Comparison of ENCODE assay signal across 22 cellular contexts in genomic region chr3:146464005-146464595, GRCh38. TPM values are rescaled to one million over a fixed set of nuclear protein-coding genes. Genes with fewer than 3 reads are reported as not detected.
DNase-seq lines count a peak whose midpoint lies in the region; ATAC-seq and TF ChIP-seq lines count a peak whose summit lies in the region.
"Had no signal": no experiment of that assay in that cellular context is flagged by ENCODE, and none has a peak within 500 bp of the region (broad histone marks: within the 10 kb centered on the region; RNA-seq: fewer than 3 reads in every experiment).

No MANE protein-coding gene starts in this region.

- H3K4me1 Mint-ChIP-seq in natural killer cell treated with Interleukin-12 subunit alpha and Interleukin-12 subunit beta and Interleukin-15 and Interleukin-18, amount 100 ng/mL, for 72 hours (ENCODE audit: low read depth in 2 of 2), result no peaks in the 10 kb centered on the region
- H3K4me1 Mint-ChIP-seq in natural killer cell (peaks cover 0 to 4% of the 10 kb centered on the region in 2 donors), T-helper 17 cell (no peaks in the 10 kb centered on the region), endodermal cell (no peaks in the 10 kb centered on the region)

- H3K4me2 ChIP-seq in fibroblast of lung (ENCODE audit: extremely low read depth, insufficient read depth, low read length) (no peak overlapping the region), OCI-LY7 (ENCODE audit: low read length) (no peak overlapping the region)

- H3K9me3 ChIP-seq in T-helper 17 cell (ENCODE audit: control insufficient read depth, low read length, poor library complexity, severe bottlenecking), result no peaks in the 10 kb centered on the region
- no peaks in the 10 kb centered on the region for H3K9me3 ChIP-seq in fibroblast of lung (ENCODE audit: control insufficient read depth, insufficient read depth, low read depth, low read length)
- H3K9me3 ChIP-seq in endodermal cell (ENCODE audit: control insufficient read depth, low read length), result no peaks in the 10 kb centered on the region
- no peaks in the 10 kb centered on the region for H3K9me3 ChIP-seq in OCI-LY7 (ENCODE audit: low read length)
- H3K9me3 ChIP-seq: Caco-2, gastroesophageal sphincter, pancreas had no signal

- CTCF ChIA-PET in OCI-LY7 (lab: Charles Lee; ENCODE audit: unreplicated experiment), result no interaction called here

- no peaks in the 10 kb centered on the region for H3K36me3 ChIP-seq in fibroblast of lung (ENCODE audit: control insufficient read depth, insufficient read depth, low read length)
- no peaks in the 10 kb centered on the region for H3K36me3 ChIP-seq in endodermal cell (ENCODE audit: control insufficient read depth, insufficient read depth, low read length)
- no peaks in the 10 kb centered on the region for H3K36me3 ChIP-seq in OCI-LY7 (ENCODE audit: insufficient read depth, low read length)
- H3K36me3 ChIP-seq: gastroesophageal sphincter, pancreas had no signal

- peaks cover 8 to 14% of the 10 kb centered on the region in 2 donors for H3K27me3 Mint-ChIP-seq in natural killer cell treated with Interleukin-12 subunit alpha and Interleukin-12 subunit beta and Interleukin-15 and Interleukin-18, amount 100 ng/mL, for 72 hours
- H3K27me3 Mint-ChIP-seq in natural killer cell (ENCODE audit: low read depth in 2 of 2) (peaks cover 0 to 4% of the 10 kb centered on the region in 2 donors), T-helper 17 cell (no peaks in the 10 kb centered on the region), endodermal cell (ENCODE audit: insufficient read depth) (no peaks in the 10 kb centered on the region)
- H3K27me3 Mint-ChIP-seq: B cell, IgD-negative memory B cell had no signal

- intact Hi-C loops in natural killer cell (cut with micrococcal nuclease), result no loop called here
- intact Hi-C loops in OCI-LY7 (cut with micrococcal nuclease; ENCODE audit: unreplicated experiment), result no loop called here

- H3K9ac ChIP-seq in fibroblast of lung (ENCODE audit: insufficient read depth, low read length) (no peak overlapping the region), endodermal cell (ENCODE audit: extremely low read depth, low read length, poor library complexity, severe bottlenecking) (no peak overlapping the region)

- H3K27me3 ChIP-seq in fibroblast of lung (ENCODE audit: control insufficient read depth, insufficient read depth, low read length) (no peaks in the 10 kb centered on the region), endodermal cell (ENCODE audit: control insufficient read depth, insufficient read depth, low read length, poor library complexity, severe bottlenecking) (no peaks in the 10 kb centered on the region)
- H3K27me3 ChIP-seq: gastroesophageal sphincter, pancreas had no signal

- H3K27ac ChIP-seq in fibroblast of lung (ENCODE audit: insufficient read depth, low read length), result no peak overlapping the region
- no peak overlapping the region for H3K27ac ChIP-seq in endodermal cell (ENCODE audit: low read depth, low read length)
- H3K27ac ChIP-seq in OCI-LY7 (ENCODE audit: low read depth, low read length, poor library complexity, severe bottlenecking), result no peak overlapping the region
- H3K27ac ChIP-seq: gastroesophageal sphincter, pancreas had no signal

- TF ChIP-seq CTCF in natural killer cell (IDR thresholded peaks at IDR 0.05) (no peak), fibroblast of lung (conservative IDR thresholded peaks at IDR 0.05 in 1 of 2, IDR thresholded peaks at IDR 0.05 in 1 of 2; ENCODE audit: low read depth in 1 of 2, low read length in 2 of 2) (no peak), endodermal cell (conservative IDR thresholded peaks at IDR 0.05) (no peak), OCI-LY7 (conservative IDR thresholded peaks at IDR 0.05; ENCODE audit: low read length) (no peak)

- H3K4me1 ChIP-seq in fibroblast of lung (ENCODE audit: control insufficient read depth, extremely low read depth, insufficient read depth, low read length) (peaks cover 11% of the 10 kb centered on the region), endodermal cell (ENCODE audit: control insufficient read depth, insufficient read depth, low read length) (no peaks in the 10 kb centered on the region), OCI-LY7 (ENCODE audit: insufficient read depth, low read length, poor library complexity, severe bottlenecking) (peaks cover 8% of the 10 kb centered on the region)
- H3K4me1 ChIP-seq: Caco-2 had no signal

- POLR2A ChIA-PET in OCI-LY7 (lab: Charles Lee), result no interaction called here

- no peaks in the 10 kb centered on the region for H3K9me3 Mint-ChIP-seq in natural killer cell treated with Interleukin-12 subunit alpha and Interleukin-12 subunit beta and Interleukin-15 and Interleukin-18, amount 100 ng/mL, for 72 hours
- H3K9me3 Mint-ChIP-seq in natural killer cell, result no peaks in the 10 kb centered on the region
- peaks cover 6% of the 10 kb centered on the region for H3K9me3 Mint-ChIP-seq in endodermal cell
- H3K9me3 Mint-ChIP-seq: IgD-negative memory B cell had no signal

- no peaks in the 10 kb centered on the region for H4K20me1 ChIP-seq in fibroblast of lung (ENCODE audit: control insufficient read depth, extremely low read depth, insufficient read depth, low read length)
- no peaks in the 10 kb centered on the region for H4K20me1 ChIP-seq in OCI-LY7 (ENCODE audit: insufficient read depth, low read length)

- H3K36me3 Mint-ChIP-seq in natural killer cell treated with Interleukin-12 subunit alpha and Interleukin-12 subunit beta and Interleukin-15 and Interleukin-18, amount 100 ng/mL, for 72 hours, result no peaks in the 10 kb centered on the region
- H3K36me3 Mint-ChIP-seq in natural killer cell (no peaks in the 10 kb centered on the region), T-helper 17 cell (ENCODE audit: low read depth) (peaks cover 3% of the 10 kb centered on the region), endodermal cell (ENCODE audit: low read depth) (peaks cover 5% of the 10 kb centered on the region)
- H3K36me3 Mint-ChIP-seq: IgD-negative memory B cell had no signal

- BruUV-seq in OCI-LY7 (replicated peaks; lab: Mats Ljungman, UMichigan), result no TSS peak

- ATAC-seq in natural killer cell treated with Interleukin-12 subunit alpha and Interleukin-12 subunit beta and Interleukin-15 and Interleukin-18, amount 100 ng/mL, for 72 hours, result peak; percentile 54 to 70
- ATAC-seq in natural killer cell (no peak), T-helper 17 cell (no peak)
- ATAC-seq: gastroesophageal sphincter, pancreas had no signal

- 92 to 100% methylated on average over 2 of the region's 2 CpGs for WGBS in endodermal cell (ENCODE audit: insufficient coverage in 1 of 2, insufficient read length in 1 of 2), 2 experiments

- no peak overlapping the region for H3K27ac Mint-ChIP-seq in natural killer cell treated with Interleukin-12 subunit alpha and Interleukin-12 subunit beta and Interleukin-15 and Interleukin-18, amount 100 ng/mL, for 72 hours
- H3K27ac Mint-ChIP-seq in natural killer cell, result no peak overlapping the region
- H3K27ac Mint-ChIP-seq in T-helper 17 cell, result peak overlapping the region; percentile 24
- H3K27ac Mint-ChIP-seq in endodermal cell, result no peak overlapping the region
- H3K27ac Mint-ChIP-seq: B cell, IgD-negative memory B cell had no signal

- no peak overlapping the region for H2AFZ ChIP-seq in fibroblast of lung (ENCODE audit: low read length)
- H2AFZ ChIP-seq in OCI-LY7 (ENCODE audit: low read length), result no peak overlapping the region

- H3K9me2 ChIP-seq in OCI-LY7 (ENCODE audit: insufficient read depth, low read length), result no peaks in the 10 kb centered on the region

- H3K4me3 ChIP-seq in fibroblast of lung (replicated peaks in 1 of 4; ENCODE audit: control extremely low read depth in 1 of 4, insufficient read depth in 1 of 4, low read depth in 3 of 4, low read length in 4 of 4) (no peak overlapping the region), endodermal cell (ENCODE audit: low read length) (no peak overlapping the region), OCI-LY7 (ENCODE audit: low read depth, low read length, poor library complexity, severe bottlenecking) (no peak overlapping the region)
- H3K4me3 ChIP-seq: gastroesophageal sphincter, pancreas had no signal

- DNase-seq in natural killer cell treated with Interleukin-12 subunit alpha and Interleukin-12 subunit beta and Interleukin-15 and Interleukin-18, amount 100 ng/mL, for 72 hours (ENCODE audit: low spot score), result no peak
- DNase-seq in natural killer cell (no peak), T-helper 17 cell (no peak), fibroblast of lung (ENCODE audit: low read depth in 2 of 2) (peak; percentile 59 to 71), endodermal cell (no peak), inferior parietal cortex (ENCODE audit: extremely low spot score) (no peak), OCI-LY7 (ENCODE audit: low spot score) (no peak), medulla oblongata (ENCODE audit: extremely low spot score) (no peak)
- DNase-seq: Caco-2; effector memory CD4-positive, alpha-beta T cell; NCI-H2081; NCI-H69; pancreas; stimulated activated CD4-positive, alpha-beta T cell treated with anti-CD3 and anti-CD28 coated beads, Interleukin-4, amount 100 ng/mL, for 1 hour had no signal

- no peaks in the 10 kb centered on the region for H3K79me2 ChIP-seq in fibroblast of lung (ENCODE audit: control insufficient read depth, insufficient read depth, low read length)
- H3K79me2 ChIP-seq in OCI-LY7 (ENCODE audit: insufficient read depth, low read depth, low read length), result no peaks in the 10 kb centered on the region

- H3K4me3 Mint-ChIP-seq in natural killer cell treated with Interleukin-12 subunit alpha and Interleukin-12 subunit beta and Interleukin-15 and Interleukin-18, amount 100 ng/mL, for 72 hours, result no peak overlapping the region
- H3K4me3 Mint-ChIP-seq in natural killer cell, result no peak overlapping the region
- H3K4me3 Mint-ChIP-seq in T-helper 17 cell, result no peak overlapping the region
- H3K4me3 Mint-ChIP-seq in endodermal cell, result no peak overlapping the region
- H3K4me3 Mint-ChIP-seq: B cell, IgD-negative memory B cell had no signal

RNA-seq across cellular contexts. Expression of gene PLSCR2, which starts 5.3 kb away (rescaled TPM):
- not detected for total RNA-seq in natural killer cell treated with Interleukin-12 subunit alpha and Interleukin-12 subunit beta and Interleukin-15 and Interleukin-18, amount 100 ng/mL, for 72 hours
- total RNA-seq in natural killer cell (under 1 TPM in 1 of 3 donors, not detected in 2; 0.38 TPM), T-helper 17 cell (not detected), fibroblast of lung (0.17 TPM in 1 of 2 replicates, not detected in the other), endodermal cell (10 to 100 TPM in 1 of 2 donors, 1 to 10 TPM in 1; 3.0 to 17.7 TPM), OCI-LY7 (2022) (not detected in 2 replicates)
- polyA plus RNA-seq in fibroblast of lung, result not detected in 2 replicates
- polyA plus RNA-seq in fibroblast of lung (2012), result not detected in 2 replicates
- not detected in 2 replicates for polyA minus RNA-seq in fibroblast of lung (ENCODE audit: low replicate concordance)
- polyA plus RNA-seq in endodermal cell (2013, experiment 1 of 2), result 2.3 TPM
- polyA plus RNA-seq in endodermal cell (2013, experiment 2 of 2), result 10.4 TPM
- total RNA-seq in OCI-LY7 (2014; rRNA removed; shearing (Covaris generic)), result not detected in 2 replicates
- total RNA-seq: Caco-2, lower leg skin, myocyte, SK-MEL-5, skeletal muscle tissue, temporal lobe had no signal
- polyA plus RNA-seq: IgD-negative memory B cell had no signal

Comparison
In these comparisons a context has a peak if more than half of its experiments do, and no peak if none do; other contexts are left out.
1. ATAC-seq: peak in natural killer cell treated with Interleukin-12 subunit alpha and Interleukin-12 subunit beta and Interleukin-15 and Interleukin-18, amount 100 ng/mL, for 72 hours (2 of 2); none in natural killer cell (0 of 3) and T-helper 17 cell (single experiment).
2. DNase-seq: peak in fibroblast of lung (2 of 2); none in natural killer cell treated with Interleukin-12 subunit alpha and Interleukin-12 subunit beta and Interleukin-15 and Interleukin-18, amount 100 ng/mL, for 72 hours (single experiment), natural killer cell (single experiment), T-helper 17 cell (0 of 3), endodermal cell (single experiment), inferior parietal cortex (single experiment), OCI-LY7 (single experiment) and medulla oblongata (single experiment).